Comparison of ENCODE assay signal across 8 cellular contexts in genomic region chr10:79981356-79981672, GRCh38. TPM values are rescaled to one million over a fixed set of nuclear protein-coding genes. Genes with fewer than 3 reads are reported as not detected.
DNase-seq lines count a peak whose midpoint lies in the region; ATAC-seq and TF ChIP-seq lines count a peak whose summit lies in the region.

No MANE protein-coding gene starts in this region.

- peak overlapping the region; percentile 99 for H2AFZ ChIP-seq in parathyroid adenoma

- peaks cover 14% of the 10 kb centered on the region for H3K4me1 ChIP-seq in parathyroid adenoma

- H3K27me3 Mint-ChIP-seq in Calu3 (ENCODE audit: unreplicated experiment) (peaks cover 88% of the 10 kb centered on the region), WTC11 (ENCODE audit: low read depth) (peaks cover 54% of the 10 kb centered on the region), glutamatergic neuron (ENCODE audit: unreplicated experiment) (peaks cover 18% of the 10 kb centered on the region)

- no peaks in the 10 kb centered on the region for H3K79me2 ChIP-seq in parathyroid adenoma

- no peaks in the 10 kb centered on the region for H3K36me3 ChIP-seq in parathyroid adenoma (ENCODE audit: control insufficient read depth, insufficient read depth, low read length)

- DNase-seq in Calu3 (no peak), WTC11 (ENCODE audit: low spot score) (no peak), glutamatergic neuron (no peak)
- no peak for DNase-seq in activated CD4-positive, alpha-beta T cell treated with anti-CD3 and anti-CD28 coated beads for 1 hour

- no peak; the same call in 1 of the 2 replicates for ATAC-seq in WTC11
- no peak for ATAC-seq in GM21723 (IDR thresholded peaks at IDR 0.05; ENCODE audit: unreplicated experiment)
- no peak for ATAC-seq in GM19452 (IDR thresholded peaks at IDR 0.05; ENCODE audit: unreplicated experiment)
- ATAC-seq in HG03571 (IDR thresholded peaks at IDR 0.05; ENCODE audit: unreplicated experiment): no peak

- peaks cover 14% of the 10 kb centered on the region for H3K36me3 Mint-ChIP-seq in Calu3 (ENCODE audit: insufficient read depth, unreplicated experiment)
- peaks cover 2% of the 10 kb centered on the region; the same call in 1 of the 2 replicates for H3K36me3 Mint-ChIP-seq in WTC11
- H3K36me3 Mint-ChIP-seq in glutamatergic neuron (ENCODE audit: unreplicated experiment): peaks cover 4% of the 10 kb centered on the region

- no peak overlapping the region for H3K27ac Mint-ChIP-seq in Calu3 (ENCODE audit: unreplicated experiment)
- H3K27ac Mint-ChIP-seq in WTC11: no peak overlapping the region
- H3K27ac Mint-ChIP-seq in glutamatergic neuron (ENCODE audit: unreplicated experiment): no peak overlapping the region

- TF ChIP-seq CTCF in Calu3 (IDR thresholded peaks at IDR 0.05; ENCODE audit: unreplicated experiment): no peak
- TF ChIP-seq CTCF in WTC11 (IDR thresholded peaks at IDR 0.05): no peak
- no peak for TF ChIP-seq CTCF in glutamatergic neuron (IDR thresholded peaks at IDR 0.05; ENCODE audit: partially characterized antibody, unreplicated experiment)
- TF ChIP-seq CTCF in parathyroid adenoma (IDR thresholded peaks at IDR 0.05): no peak

- H3K9me3 ChIP-seq in parathyroid adenoma (ENCODE audit: control insufficient read depth, low read length): no peaks in the 10 kb centered on the region

- H3K4me3 ChIP-seq in parathyroid adenoma (ENCODE audit: low read depth, low read length): peak overlapping the region; percentile 73

- CTCF ChIA-PET in Calu3 (lab: Charles Lee) (no interaction called here), WTC11 (lab: Charles Lee) (interaction anchor here (2.4 kb wide), 1 partner anchor 48 kb away, joined by 6 read pairs; no protein-coding TSS in a partner anchor)

- intact Hi-C loops in Calu3 (cut with micrococcal nuclease; ENCODE audit: unreplicated experiment): no loop called here

- H3K27ac ChIP-seq in parathyroid adenoma: peak overlapping the region; percentile 99

- peak overlapping the region; percentile 81 for H3K9ac ChIP-seq in parathyroid adenoma

- H3K4me1 Mint-ChIP-seq in Calu3 (ENCODE audit: low read depth, unreplicated experiment) (peaks cover 16% of the 10 kb centered on the region), WTC11 (peaks cover 25% of the 10 kb centered on the region), glutamatergic neuron (ENCODE audit: low read depth, unreplicated experiment) (no peaks in the 10 kb centered on the region)

- POLR2A ChIA-PET in WTC11 (lab: Charles Lee): no interaction called here

- peak overlapping the region; percentile 92 for H3K4me2 ChIP-seq in parathyroid adenoma (ENCODE audit: low read length)

- H3K4me3 Mint-ChIP-seq in Calu3 (ENCODE audit: low read depth, unreplicated experiment) (peak overlapping the region; percentile 88), WTC11 (peak overlapping the region; percentile 72), glutamatergic neuron (ENCODE audit: unreplicated experiment) (peak overlapping the region; percentile 89)

- H3K27me3 ChIP-seq in parathyroid adenoma (ENCODE audit: control insufficient read depth, insufficient read depth, low read length): no peaks in the 10 kb centered on the region

- no peaks in the 10 kb centered on the region for H3K9me3 Mint-ChIP-seq in Calu3 (ENCODE audit: low read depth, unreplicated experiment)
- H3K9me3 Mint-ChIP-seq in WTC11: peaks cover 9% of the 10 kb centered on the region
- H3K9me3 Mint-ChIP-seq in glutamatergic neuron (ENCODE audit: unreplicated experiment): peaks cover 5% of the 10 kb centered on the region

- BruUV-seq in Calu3 (replicated peaks; lab: Mats Ljungman, UMichigan): no TSS peak

TF ChIP-seq in WTC11, 78 proteins besides CTCF, POLR2A, EP300 and RAD21:
- TF ChIP-seq CREB1 (CRISPR knock-in tag; IDR thresholded peaks at IDR 0.05) (no peak), MAX (CRISPR knock-in tag; IDR thresholded peaks at IDR 0.05) (no peak), ZBTB21 (CRISPR knock-in tag; IDR thresholded peaks at IDR 0.05; ENCODE audit: borderline replicate concordance) (no peak), ZNF219 (CRISPR knock-in tag; IDR thresholded peaks at IDR 0.05; ENCODE audit: borderline replicate concordance) (no peak)
- TF ChIP-seq, protein P1, sequence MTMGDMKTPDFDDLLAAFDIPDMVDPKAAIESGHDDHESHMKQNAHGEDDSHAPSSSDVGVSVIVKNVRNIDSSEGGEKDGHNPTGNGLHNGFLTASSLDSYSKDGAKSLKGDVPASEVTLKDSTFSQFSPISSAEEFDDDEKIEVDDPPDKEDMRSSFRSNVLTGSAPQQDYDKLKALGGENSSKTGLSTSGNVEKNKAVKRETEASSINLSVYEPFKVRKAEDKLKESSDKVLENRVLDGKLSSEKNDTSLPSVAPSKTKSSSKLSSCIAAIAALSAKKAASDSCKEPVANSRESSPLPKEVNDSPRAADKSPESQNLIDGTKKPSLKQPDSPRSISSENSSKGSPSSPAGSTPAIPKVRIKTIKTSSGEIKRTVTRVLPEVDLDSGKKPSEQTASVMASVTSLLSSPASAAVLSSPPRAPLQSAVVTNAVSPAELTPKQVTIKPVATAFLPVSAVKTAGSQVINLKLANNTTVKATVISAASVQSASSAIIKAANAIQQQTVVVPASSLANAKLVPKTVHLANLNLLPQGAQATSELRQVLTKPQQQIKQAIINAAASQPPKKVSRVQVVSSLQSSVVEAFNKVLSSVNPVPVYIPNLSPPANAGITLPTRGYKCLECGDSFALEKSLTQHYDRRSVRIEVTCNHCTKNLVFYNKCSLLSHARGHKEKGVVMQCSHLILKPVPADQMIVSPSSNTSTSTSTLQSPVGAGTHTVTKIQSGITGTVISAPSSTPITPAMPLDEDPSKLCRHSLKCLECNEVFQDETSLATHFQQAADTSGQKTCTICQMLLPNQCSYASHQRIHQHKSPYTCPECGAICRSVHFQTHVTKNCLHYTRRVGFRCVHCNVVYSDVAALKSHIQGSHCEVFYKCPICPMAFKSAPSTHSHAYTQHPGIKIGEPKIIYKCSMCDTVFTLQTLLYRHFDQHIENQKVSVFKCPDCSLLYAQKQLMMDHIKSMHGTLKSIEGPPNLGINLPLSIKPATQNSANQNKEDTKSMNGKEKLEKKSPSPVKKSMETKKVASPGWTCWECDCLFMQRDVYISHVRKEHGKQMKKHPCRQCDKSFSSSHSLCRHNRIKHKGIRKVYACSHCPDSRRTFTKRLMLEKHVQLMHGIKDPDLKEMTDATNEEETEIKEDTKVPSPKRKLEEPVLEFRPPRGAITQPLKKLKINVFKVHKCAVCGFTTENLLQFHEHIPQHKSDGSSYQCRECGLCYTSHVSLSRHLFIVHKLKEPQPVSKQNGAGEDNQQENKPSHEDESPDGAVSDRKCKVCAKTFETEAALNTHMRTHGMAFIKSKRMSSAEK (CRISPR knock-in tag; IDR thresholded peaks at IDR 0.05; ENCODE audit: borderline replicate concordance): no peak
- TF ChIP-seq, protein P2, sequence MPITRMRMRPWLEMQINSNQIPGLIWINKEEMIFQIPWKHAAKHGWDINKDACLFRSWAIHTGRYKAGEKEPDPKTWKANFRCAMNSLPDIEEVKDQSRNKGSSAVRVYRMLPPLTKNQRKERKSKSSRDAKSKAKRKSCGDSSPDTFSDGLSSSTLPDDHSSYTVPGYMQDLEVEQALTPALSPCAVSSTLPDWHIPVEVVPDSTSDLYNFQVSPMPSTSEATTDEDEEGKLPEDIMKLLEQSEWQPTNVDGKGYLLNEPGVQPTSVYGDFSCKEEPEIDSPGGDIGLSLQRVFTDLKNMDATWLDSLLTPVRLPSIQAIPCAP (CRISPR knock-in tag; IDR thresholded peaks at IDR 0.05): no peak

RNA-seq across cellular contexts. Expression of gene SFTPD, which starts 32.4 kb away (rescaled TPM):
- total RNA-seq in Calu3 (2022): not detected in 2 replicates
- 0.66 to 1.1 TPM (median 0.80 TPM) in 3 replicates for total RNA-seq in WTC11 (2021)
- 0.51 TPM for total RNA-seq in glutamatergic neuron (ENCODE audit: unreplicated experiment)
